1 cellular context compared by ENCODE assay signal in the genomic region with DNA sequence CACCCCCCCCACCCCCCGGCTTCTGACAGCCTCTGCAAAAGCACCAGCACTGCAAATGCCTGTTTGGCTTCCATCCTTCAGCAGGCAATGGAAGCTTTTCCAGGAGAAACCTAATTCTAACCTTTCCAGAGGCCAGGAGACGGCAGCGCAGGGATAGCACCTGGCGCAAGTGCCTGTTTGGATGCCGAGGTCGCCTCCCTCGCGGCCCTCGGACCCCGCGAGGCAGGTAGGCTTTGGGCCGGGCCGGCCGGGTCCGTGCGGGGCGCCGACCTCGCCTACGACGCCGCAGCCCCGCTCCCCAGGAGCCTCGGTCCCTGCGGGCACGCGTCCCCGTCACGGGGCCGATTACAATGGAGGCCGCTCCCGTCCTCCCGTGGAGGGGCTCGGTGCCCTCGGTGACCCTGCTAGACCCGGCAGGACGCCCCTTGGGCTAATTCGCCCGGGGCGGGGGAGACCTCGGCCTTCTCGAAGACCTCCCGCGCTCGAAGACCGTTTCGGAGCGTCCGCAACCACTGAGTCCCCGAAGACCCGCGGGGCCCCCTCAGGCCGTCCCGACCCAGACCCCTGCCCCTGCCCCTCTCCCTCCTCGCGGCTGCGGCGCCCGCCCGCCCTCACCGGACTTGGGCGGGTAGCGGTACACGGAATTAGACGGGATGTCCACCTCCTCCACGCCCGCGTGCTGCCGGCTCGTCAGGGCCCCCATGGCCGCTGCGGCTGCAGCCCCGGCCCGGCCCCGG.
A peak's percentile ranks its signal among the peaks of the same experiment; 100 is the strongest.
TF ChIP-seq lines count a peak whose summit lies in the region.

No MANE protein-coding gene starts in this region.

TF ChIP-seq in H1, 55 proteins besides CTCF, POLR2A, EP300 and RAD21:
- TF ChIP-seq KDM1A (IDR thresholded peaks at IDR 0.05; ENCODE audit: borderline replicate concordance, low read length) (0 out of 2 replicates have a peak, but pooled peaks have one; percentile 44), CBX8 (IDR thresholded peaks at IDR 0.05; ENCODE audit: borderline replicate concordance, low read depth, low read length) (no peak), TAF7 (optimal IDR thresholded peaks at IDR 0.05; ENCODE audit: borderline replicate concordance, low read depth, low read length) (no peak), POU5F1 (IDR thresholded peaks at IDR 0.05; ENCODE audit: low read depth, low read length) (no peak), ASH2L (IDR thresholded peaks at IDR 0.05; ENCODE audit: low read length) (peak; percentile 86), KDM4A (IDR thresholded peaks at IDR 0.05; ENCODE audit: low read depth, low read length, severe bottlenecking) (peak; percentile 79), CEBPB (IDR thresholded peaks at IDR 0.05; ENCODE audit: low read depth, low read length) (no peak), SUZ12 (IDR thresholded peaks at IDR 0.05; ENCODE audit: low read length) (peak; percentile 56), E2F6 (IDR thresholded peaks at IDR 0.05) (peak; percentile 90), BRCA1 (IDR thresholded peaks at IDR 0.05; ENCODE audit: low read depth, low read length) (no peak), RNF2 (IDR thresholded peaks at IDR 0.05; ENCODE audit: borderline replicate concordance, low read depth, low read length, missing control alignments, poor library complexity, severe bottlenecking) (peak; percentile 33), PHF8 (conservative IDR thresholded peaks at IDR 0.05; ENCODE audit: low read depth, low read length) (peak; percentile 41; the same call in 1 of the 2 replicates), MAX (IDR thresholded peaks at IDR 0.05) (peak; percentile 38), EZH2 (IDR thresholded peaks at IDR 0.05; ENCODE audit: low read depth, low read length, severe bottlenecking) (peak; percentile 60), RBBP5 (IDR thresholded peaks at IDR 0.05; ENCODE audit: borderline replicate concordance, low read depth, low read length) (peak; percentile 18; the same call in 1 of the 2 replicates)
TF ChIP-seq in H1: peak in this region for 10.
